In genomic region chr6:143615785-143616184, GRCh38 we compare ENCODE assay signal across 30 cellular contexts.
DNase-seq lines count a peak whose midpoint lies in the region; ATAC-seq, FAIRE-seq and TF ChIP-seq lines count a peak whose summit lies in the region.
"Had no signal": no experiment of that assay in that cellular context is flagged by ENCODE, and none has a peak within 500 bp of the region (broad histone marks: within the 10 kb centered on the region; RNA-seq: fewer than 3 reads in every experiment).

No MANE protein-coding gene starts in this region.

- no peaks in the 10 kb centered on the region for H3K27me3 Mint-ChIP-seq in activated naive CD4-positive, alpha-beta T cell treated with anti-CD3 and anti-CD28 coated beads, Interleukin-2, amount 10 ng/mL, durations not matched to agents 7 days and 5 days
- H3K27me3 Mint-ChIP-seq: CD8-positive, alpha-beta memory T cell had no signal

- peaks cover 25% of the 10 kb centered on the region for H3K4me1 Mint-ChIP-seq in activated naive CD4-positive, alpha-beta T cell treated with anti-CD3 and anti-CD28 coated beads, Interleukin-2, amount 10 ng/mL, durations not matched to agents 7 days and 5 days
- H3K4me1 Mint-ChIP-seq in stimulated activated effector memory CD8-positive, alpha-beta T cell treated with anti-CD3 and anti-CD28 coated beads, Interleukin-12 subunit alpha, Interleukin-12 subunit beta, amount 100 ng/mL, for 72 hours: peaks cover 46% of the 10 kb centered on the region

- H3K36me3 Mint-ChIP-seq in activated naive CD4-positive, alpha-beta T cell treated with anti-CD3 and anti-CD28 coated beads, Interleukin-2, amount 10 ng/mL, durations not matched to agents 7 days and 5 days: no peaks in the 10 kb centered on the region
- H3K36me3 Mint-ChIP-seq in stimulated activated effector memory CD8-positive, alpha-beta T cell treated with anti-CD3 and anti-CD28 coated beads, Interleukin-12 subunit alpha, Interleukin-12 subunit beta, amount 100 ng/mL, for 72 hours: no peaks in the 10 kb centered on the region
- H3K36me3 Mint-ChIP-seq: neural progenitor cell had no signal

- DNase-seq in activated naive CD4-positive, alpha-beta T cell treated with anti-CD3 and anti-CD28 coated beads, Interleukin-2, amount 10 ng/mL, durations not matched to agents 7 days and 5 days: no peak
- no peak for DNase-seq in activated naive CD4-positive, alpha-beta T cell treated with anti-CD3 and anti-CD28 coated beads, Interleukin-2, amount 50 U/mL, for 16 hours
- no peak for DNase-seq in stimulated activated effector memory CD8-positive, alpha-beta T cell treated with anti-CD3 and anti-CD28 coated beads, Interleukin-12 subunit alpha, Interleukin-12 subunit beta, amount 100 ng/mL, for 72 hours (ENCODE audit: low spot score in 2 of 2)
- no peak for DNase-seq in OCI-M1 (lab: John Stamatoyannopoulos, UW)
- DNase-seq in ACHN: no peak
- no peak for DNase-seq in H54 (ENCODE audit: insufficient read length, low spot score)
- DNase-seq: activated CD4-positive, alpha-beta T cell treated with anti-CD3 and anti-CD28 coated beads, Interleukin-2, amount 50 U/mL, for 4 hours; activated CD8-positive, alpha-beta memory T cell treated with anti-CD3 and anti-CD28 coated beads, Interleukin-2, amount 50 U/mL, for 4 hours; CD8-positive, alpha-beta memory T cell; DMS 273 treated with DMSO at 0.1 percent for 48 hours; EL; GM23248; left lung; mesendoderm; MG63; NCI-H2081 treated with DMSO at 0.1 percent for 48 hours; NCI-H82; posterior cingulate gyrus; right cardiac atrium; spleen; upper lobe of left lung had no signal

- peak overlapping the region; percentile 28 for H3K27ac Mint-ChIP-seq in activated naive CD4-positive, alpha-beta T cell treated with anti-CD3 and anti-CD28 coated beads, Interleukin-2, amount 10 ng/mL, durations not matched to agents 7 days and 5 days
- H3K27ac Mint-ChIP-seq in stimulated activated effector memory CD8-positive, alpha-beta T cell treated with anti-CD3 and anti-CD28 coated beads, Interleukin-12 subunit alpha, Interleukin-12 subunit beta, amount 100 ng/mL, for 72 hours: no peak overlapping the region
- H3K27ac Mint-ChIP-seq: activated T-helper 2 cell treated with anti-CD3 and anti-CD28 coated beads, Interferon-gamma antibody, Interleukin-2, Interleukin-4, amounts not matched to agents 10 μg/mL and 5 μg/mL and 100 μg/mL, durations not matched to agents 14 hours and 24 hours and 36 hours; neural progenitor cell had no signal

- no peak overlapping the region for H3K4me3 Mint-ChIP-seq in activated naive CD4-positive, alpha-beta T cell treated with anti-CD3 and anti-CD28 coated beads, Interleukin-2, amount 10 ng/mL, durations not matched to agents 7 days and 5 days
- H3K4me3 Mint-ChIP-seq in stimulated activated effector memory CD8-positive, alpha-beta T cell treated with anti-CD3 and anti-CD28 coated beads, Interleukin-12 subunit alpha, Interleukin-12 subunit beta, amount 100 ng/mL, for 72 hours: no peak overlapping the region
- H3K4me3 Mint-ChIP-seq: CD8-positive, alpha-beta memory T cell; neural progenitor cell had no signal

- CTCF ChIA-PET in activated naive CD4-positive, alpha-beta T cell treated with anti-CD3 and anti-CD28 coated beads, Interleukin-2, amount 10 ng/mL, durations not matched to agents 7 days and 5 days (lab: Charles Lee): no interaction called here

- H3K9me3 Mint-ChIP-seq in activated naive CD4-positive, alpha-beta T cell treated with anti-CD3 and anti-CD28 coated beads, Interleukin-2, amount 10 ng/mL, durations not matched to agents 7 days and 5 days: no peaks in the 10 kb centered on the region
- no peaks in the 10 kb centered on the region for H3K9me3 Mint-ChIP-seq in stimulated activated effector memory CD8-positive, alpha-beta T cell treated with anti-CD3 and anti-CD28 coated beads, Interleukin-12 subunit alpha, Interleukin-12 subunit beta, amount 100 ng/mL, for 72 hours
- H3K9me3 Mint-ChIP-seq: activated T-helper 2 cell treated with anti-CD3 and anti-CD28 coated beads, Interferon-gamma antibody, Interleukin-2, Interleukin-4, amounts not matched to agents 10 μg/mL and 5 μg/mL and 100 μg/mL, durations not matched to agents 14 hours and 24 hours and 36 hours; CD8-positive, alpha-beta memory T cell; neural progenitor cell had no signal

- no peak for TF ChIP-seq POLR2A in H54 (IDR thresholded peaks at IDR 0.05; ENCODE audit: low read depth, low read length)

- FAIRE-seq in H54 (lab: Jason Lieb, UNC): no peak
- FAIRE-seq: A549, endothelial cell of umbilical vein, GM12892, HTR-8/SVneo, K562 had no signal

- in situ Hi-C loops in ACHN (cut with HindIII; ENCODE audit: low pct_ligation_motif_present, low pct_unique_long_range_greater_than_20kb, low sequenced_read_pairs): no loop called here

- ATAC-seq in GM21367 (IDR thresholded peaks at IDR 0.05; ENCODE audit: unreplicated experiment) (peak; percentile 49), HG03354 (IDR thresholded peaks at IDR 0.05; ENCODE audit: poor library complexity, severe bottlenecking, unreplicated experiment) (peak; percentile 68)
- peak; percentile 78 for ATAC-seq in stimulated activated effector memory CD8-positive, alpha-beta T cell treated with anti-CD3 and anti-CD28 coated beads, Interleukin-12 subunit alpha, Interleukin-12 subunit beta, amount 100 ng/mL, for 72 hours
- ATAC-seq: A549, K562, left lung, right cardiac atrium had no signal
